In genomic region chr2:46351388-46352141, GRCh38 we compare ENCODE assay signal across 9 cellular contexts. TPM values are rescaled to one million over a fixed set of nuclear protein-coding genes. Genes with fewer than 3 reads are reported as not detected.
A peak's percentile ranks its signal among the peaks of the same experiment; 100 is the strongest.
DNase-seq lines count a peak whose midpoint lies in the region; ATAC-seq and TF ChIP-seq lines count a peak whose summit lies in the region.
"Had no signal": no experiment of that assay in that cellular context is flagged by ENCODE, and none has a peak within 500 bp of the region (broad histone marks: within the 10 kb centered on the region; RNA-seq: fewer than 3 reads in every experiment).

No MANE protein-coding gene starts in this region.

- peaks cover 8% of the 10 kb centered on the region for H3K36me3 ChIP-seq in Caco-2 (ENCODE audit: control insufficient read depth, insufficient read depth, low read length)

- intact Hi-C loops in right cardiac atrium (cut with DNase I) (loop anchor here in 1 of 4 donors (10.0 kb wide), 1 partner anchor 47 kb away; no protein-coding TSS in a partner anchor), Caco-2 (cut with micrococcal nuclease; ENCODE audit: unreplicated experiment) (no loop called here)

- H3K27ac Mint-ChIP-seq in IgD-negative memory B cell: no peak overlapping the region
- no peak overlapping the region for H3K27ac Mint-ChIP-seq in Caco-2 (ENCODE audit: unreplicated experiment)

- H3K9me3 ChIP-seq in right cardiac atrium (ENCODE audit: control insufficient read depth, low read length) (no peaks in the 10 kb centered on the region), Caco-2 (no peaks in the 10 kb centered on the region)

- peaks cover 29% of the 10 kb centered on the region for H3K4me1 ChIP-seq in right cardiac atrium (ENCODE audit: control insufficient read depth, insufficient read depth, low read length)
- no peaks in the 10 kb centered on the region for H3K4me1 ChIP-seq in Caco-2

- POLR2A ChIA-PET in Caco-2 (lab: Charles Lee) (no interaction called here), RWPE1 (lab: Yijun Ruan, JAX; ENCODE audit: low non-redundant PET) (no interaction called here)

- H3K9me3 Mint-ChIP-seq in IgD-negative memory B cell: no peaks in the 10 kb centered on the region
- no peaks in the 10 kb centered on the region for H3K9me3 Mint-ChIP-seq in activated T-cell treated with anti-CD3 and anti-CD28 coated beads, Interleukin-2, amount 50 U/mL, for 4 hours
- H3K9me3 Mint-ChIP-seq in Caco-2 (ENCODE audit: unreplicated experiment): no peaks in the 10 kb centered on the region

- H3K27ac ChIP-seq in right cardiac atrium (ENCODE audit: low read length) (peak overlapping the region; percentile 75), RWPE1 (no peak overlapping the region; the same call in 1 of the 2 replicates)

- DNase-seq in activated T-cell treated with anti-CD3 and anti-CD28 coated beads, Interleukin-2, amount 50 U/mL, for 4 hours: peak; percentile 57
- DNase-seq in right cardiac atrium (peak; percentile 69 to 87 (median 72)), Caco-2 (no peak), RWPE1 (ENCODE audit: low spot score) (no peak), GF-D8 (lab: John Stamatoyannopoulos, UW) (no peak), CD1c-positive myeloid dendritic cell (ENCODE audit: extremely low spot score) (no peak)
- DNase-seq in stimulated activated CD4-positive, alpha-beta T cell treated with anti-CD3 and anti-CD28 coated beads, TNF-alpha, amount 100 ng/mL, for 4 hours (ENCODE audit: low read depth in 3 of 3): peak; percentile 37 to 43 (median 41)
- DNase-seq: EL had no signal

- no peak overlapping the region for H3K4me3 ChIP-seq in right cardiac atrium (ENCODE audit: low read length)
- no peak overlapping the region for H3K4me3 ChIP-seq in Caco-2 (ENCODE audit: low read depth, low read length)

- TF ChIP-seq CTCF in Caco-2 (IDR thresholded peaks at IDR 0.05; ENCODE audit: insufficient read depth in 1 of 2, low read depth in 1 of 2, low read length in 1 of 2, severe bottlenecking in 1 of 2, unreplicated experiment in 1 of 2): no peak
- TF ChIP-seq CTCF in RWPE1 (conservative IDR thresholded peaks at IDR 0.05; ENCODE audit: low read depth): no peak

- CTCF ChIA-PET in Caco-2 (lab: Charles Lee): no interaction called here
- CTCF ChIA-PET in RWPE1 (lab: Yijun Ruan, JAX): no interaction called here

- H3K4me1 Mint-ChIP-seq in IgD-negative memory B cell (peaks cover 3 to 8% (median 7%) of the 10 kb centered on the region in 3 donors), Caco-2 (ENCODE audit: low read depth, unreplicated experiment) (no peaks in the 10 kb centered on the region)
- peaks cover 68% of the 10 kb centered on the region for H3K4me1 Mint-ChIP-seq in activated T-cell treated with anti-CD3 and anti-CD28 coated beads, Interleukin-2, amount 50 U/mL, for 4 hours (ENCODE audit: low read depth)

- H3K27me3 Mint-ChIP-seq in IgD-negative memory B cell (peaks cover 19% of the 10 kb centered on the region), Caco-2 (ENCODE audit: insufficient read depth, unreplicated experiment) (no peaks in the 10 kb centered on the region)
- H3K27me3 Mint-ChIP-seq in activated T-cell treated with anti-CD3 and anti-CD28 coated beads, Interleukin-2, amount 50 U/mL, for 4 hours (ENCODE audit: low read depth): no peaks in the 10 kb centered on the region

- H3K36me3 Mint-ChIP-seq in IgD-negative memory B cell (no peaks in the 10 kb centered on the region), Caco-2 (ENCODE audit: insufficient read depth, unreplicated experiment) (peaks cover 30% of the 10 kb centered on the region)
- H3K36me3 Mint-ChIP-seq in activated T-cell treated with anti-CD3 and anti-CD28 coated beads, Interleukin-2, amount 50 U/mL, for 4 hours (ENCODE audit: insufficient read depth): no peaks in the 10 kb centered on the region

- BruUV-seq in Caco-2 (replicated peaks; lab: Mats Ljungman, UMichigan): no TSS peak

- WGBS in right cardiac atrium: 56% methylated on average over 14 of the region's 14 CpGs

- H3K4me3 Mint-ChIP-seq in IgD-negative memory B cell: peak overlapping the region in 3 of 4 donors; percentile 42 to 79 (median 50)
- peak overlapping the region; percentile 77 for H3K4me3 Mint-ChIP-seq in activated T-cell treated with anti-CD3 and anti-CD28 coated beads, Interleukin-2, amount 50 U/mL, for 4 hours
- H3K4me3 Mint-ChIP-seq in Caco-2 (ENCODE audit: unreplicated experiment): no peak overlapping the region

- H3K27me3 ChIP-seq in right cardiac atrium (ENCODE audit: control insufficient read depth, insufficient read depth) (no peaks in the 10 kb centered on the region), Caco-2 (replicated peaks; ENCODE audit: control insufficient read depth, insufficient read depth, low read length) (no peaks in the 10 kb centered on the region)

- ATAC-seq in activated T-cell treated with anti-CD3 and anti-CD28 coated beads, Interleukin-2, amount 50 U/mL, for 4 hours: peak; percentile 84 to 86
- peak; percentile 40 to 80 for ATAC-seq in right cardiac atrium

RNA-seq across cellular contexts. Expression of gene EPAS1, which starts 54.4 kb away (rescaled TPM):
- polyA plus RNA-seq in IgD-negative memory B cell (not detected), right cardiac atrium (149 TPM)
- total RNA-seq in activated T-cell treated with anti-CD3 and anti-CD28 coated beads, Interleukin-2, amount 50 U/mL, for 4 hours: 10 to 100 TPM in 1 of 3 donors, 1 to 10 TPM in 2; 7.0 to 15.5 (median 7.0) TPM
- total RNA-seq in right cardiac atrium (100 to 1,000 TPM; 210 to 340 (median 268) TPM), Caco-2 (2022) (68.1 and 77.3 TPM in 2 replicates)

Comparison
In these comparisons a context has a peak if more than half of its experiments do, and no peak if none do; other contexts are left out.
1. DNase-seq: peak in activated T-cell treated with anti-CD3 and anti-CD28 coated beads, Interleukin-2, amount 50 U/mL, for 4 hours (single experiment), right cardiac atrium (3 of 3) and stimulated activated CD4-positive, alpha-beta T cell treated with anti-CD3 and anti-CD28 coated beads, TNF-alpha, amount 100 ng/mL, for 4 hours (3 of 3); none in Caco-2 (0 of 2), RWPE1 (single experiment), GF-D8 (single experiment) and CD1c-positive myeloid dendritic cell (single experiment).